Comparison of ENCODE assay signal across 1 cellular context in the genomic region with DNA sequence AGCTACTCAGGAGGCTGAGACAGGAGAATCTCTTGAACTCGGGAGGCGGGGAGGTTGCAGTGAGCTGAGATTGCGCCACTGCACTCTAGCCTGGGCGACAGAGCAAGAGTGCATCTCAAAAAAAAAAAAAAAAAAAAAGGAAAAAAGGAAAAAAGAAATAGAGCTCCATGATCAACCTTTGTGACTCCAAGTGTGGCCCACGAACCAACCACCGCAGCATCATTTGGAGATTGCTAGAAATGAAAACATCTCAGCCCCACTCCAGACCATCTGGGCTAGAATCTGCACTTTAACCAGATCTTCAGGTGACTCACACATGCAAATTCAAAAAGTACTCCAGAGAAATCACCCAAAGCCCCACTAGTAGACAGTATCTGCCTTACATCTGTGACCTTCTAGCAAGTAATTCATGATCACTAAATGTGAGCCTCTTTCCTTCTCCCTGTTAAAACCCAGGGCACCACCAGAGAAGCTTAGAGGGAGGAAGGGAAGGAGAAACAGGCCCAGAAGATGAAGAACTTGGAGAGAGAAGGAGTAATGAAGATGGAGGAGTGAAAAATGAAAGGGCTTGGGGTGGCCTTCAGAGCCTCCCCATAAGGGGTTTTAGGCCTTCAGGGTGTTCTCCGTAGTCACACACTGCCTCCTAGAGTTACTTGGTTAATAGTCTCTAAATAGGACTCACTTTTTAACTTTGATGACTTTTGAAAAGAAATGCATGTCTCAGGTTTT.
TF ChIP-seq lines count a peak whose summit lies in the region.

No MANE protein-coding gene starts in this region.

TF ChIP-seq in K562, 482 proteins besides CTCF, POLR2A, EP300 and RAD21 (continued from another document and continues in another):
- TF ChIP-seq, protein P1, sequence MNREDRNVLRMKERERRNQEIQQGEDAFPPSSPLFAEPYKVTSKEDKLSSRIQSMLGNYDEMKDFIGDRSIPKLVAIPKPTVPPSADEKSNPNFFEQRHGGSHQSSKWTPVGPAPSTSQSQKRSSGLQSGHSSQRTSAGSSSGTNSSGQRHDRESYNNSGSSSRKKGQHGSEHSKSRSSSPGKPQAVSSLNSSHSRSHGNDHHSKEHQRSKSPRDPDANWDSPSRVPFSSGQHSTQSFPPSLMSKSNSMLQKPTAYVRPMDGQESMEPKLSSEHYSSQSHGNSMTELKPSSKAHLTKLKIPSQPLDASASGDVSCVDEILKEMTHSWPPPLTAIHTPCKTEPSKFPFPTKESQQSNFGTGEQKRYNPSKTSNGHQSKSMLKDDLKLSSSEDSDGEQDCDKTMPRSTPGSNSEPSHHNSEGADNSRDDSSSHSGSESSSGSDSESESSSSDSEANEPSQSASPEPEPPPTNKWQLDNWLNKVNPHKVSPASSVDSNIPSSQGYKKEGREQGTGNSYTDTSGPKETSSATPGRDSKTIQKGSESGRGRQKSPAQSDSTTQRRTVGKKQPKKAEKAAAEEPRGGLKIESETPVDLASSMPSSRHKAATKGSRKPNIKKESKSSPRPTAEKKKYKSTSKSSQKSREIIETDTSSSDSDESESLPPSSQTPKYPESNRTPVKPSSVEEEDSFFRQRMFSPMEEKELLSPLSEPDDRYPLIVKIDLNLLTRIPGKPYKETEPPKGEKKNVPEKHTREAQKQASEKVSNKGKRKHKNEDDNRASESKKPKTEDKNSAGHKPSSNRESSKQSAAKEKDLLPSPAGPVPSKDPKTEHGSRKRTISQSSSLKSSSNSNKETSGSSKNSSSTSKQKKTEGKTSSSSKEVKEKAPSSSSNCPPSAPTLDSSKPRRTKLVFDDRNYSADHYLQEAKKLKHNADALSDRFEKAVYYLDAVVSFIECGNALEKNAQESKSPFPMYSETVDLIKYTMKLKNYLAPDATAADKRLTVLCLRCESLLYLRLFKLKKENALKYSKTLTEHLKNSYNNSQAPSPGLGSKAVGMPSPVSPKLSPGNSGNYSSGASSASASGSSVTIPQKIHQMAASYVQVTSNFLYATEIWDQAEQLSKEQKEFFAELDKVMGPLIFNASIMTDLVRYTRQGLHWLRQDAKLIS (CRISPR knock-in tag; IDR thresholded peaks at IDR 0.05) = 0 out of 2 replicates have a peak, but pooled peaks have one; percentile 54
- TF ChIP-seq STAT5A (IDR thresholded peaks at IDR 0.05; ENCODE audit: borderline replicate concordance, low read length) (no peak), ZNF134 (CRISPR knock-in tag; conservative IDR thresholded peaks at IDR 0.05) (no peak), ZNF140 (CRISPR knock-in tag; IDR thresholded peaks at IDR 0.05) (no peak), NFATC3 (IDR thresholded peaks at IDR 0.05) (no peak), RBM14 (IDR thresholded peaks at IDR 0.05; ENCODE audit: borderline replicate concordance, insufficient read depth, low read depth, low read length) (no peak), ZNF197 (CRISPR knock-in tag; IDR thresholded peaks at IDR 0.05; ENCODE audit: low read depth) (no peak), ETV6 (IDR thresholded peaks at IDR 0.05; ENCODE audit: borderline replicate concordance in 1 of 2, low read depth in 2 of 2, low read length in 1 of 2) (no peak), ETV6 (CRISPR knock-in tag; IDR thresholded peaks at IDR 0.05; ENCODE audit: borderline replicate concordance) (no peak), GABPB2 (CRISPR knock-in tag; conservative IDR thresholded peaks at IDR 0.05) (no peak), NFYB (IDR thresholded peaks at IDR 0.05; ENCODE audit: extremely low read depth, insufficient read length) (no peak), MCM5 (IDR thresholded peaks at IDR 0.05; ENCODE audit: low read depth) (no peak), SRF (CRISPR knock-in tag; IDR thresholded peaks at IDR 0.05) (peak in 1 of 2 experiments; percentile 65; a peak in 2 of 4 replicates), FOSL1 (tag; conservative IDR thresholded peaks at IDR 0.05) (0 out of 2 replicates have a peak, but pooled peaks have one; percentile 35), YY1 (IDR thresholded peaks at IDR 0.05; ENCODE audit: borderline replicate concordance in 1 of 3, control insufficient read depth in 1 of 3, extremely low read depth in 1 of 3, insufficient read depth in 3 of 3, insufficient read length in 1 of 3, insufficient replicate concordance in 2 of 3, low read depth in 1 of 3, low read length in 2 of 3) (peak in 1 of 3 experiments; percentile 9), GTF2A2 (tag; IDR thresholded peaks at IDR 0.05) (no peak), CC2D1A (IDR thresholded peaks at IDR 0.05) (peak; percentile 76), ZNF324 (CRISPR knock-in tag; IDR thresholded peaks at IDR 0.05) (no peak), SRSF1 (IDR thresholded peaks at IDR 0.05; ENCODE audit: low read depth, low read length) (no peak), FOXJ2 (tag; IDR thresholded peaks at IDR 0.05) (no peak), FOS (IDR thresholded peaks at IDR 0.05; ENCODE audit: extremely low read depth, insufficient read length) (no peak), ZNF830 (CRISPR knock-in tag; IDR thresholded peaks at IDR 0.05) (no peak), SIN3B (IDR thresholded peaks at IDR 0.05; ENCODE audit: low read depth) (no peak), SRSF7 (optimal IDR thresholded peaks at IDR 0.05; ENCODE audit: low read depth, low read length) (no peak), CHD4 (IDR thresholded peaks at IDR 0.05; ENCODE audit: insufficient read depth, insufficient replicate concordance, low read depth, low read length, poor library complexity, severe bottlenecking) (no peak), ATF7 (IDR thresholded peaks at IDR 0.05) (0 out of 2 replicates have a peak, but pooled peaks have one; percentile 8), SPI1 (IDR thresholded peaks at IDR 0.05; ENCODE audit: borderline replicate concordance, low read depth, low read length) (no peak), CBFA2T2 (conservative IDR thresholded peaks at IDR 0.05) (no peak), PTRF (tag; IDR thresholded peaks at IDR 0.05) (no peak), ARID2 (IDR thresholded peaks at IDR 0.05) (peak; percentile 51; the same call in 1 of the 2 replicates), JUNB (CRISPR knock-in tag; conservative IDR thresholded peaks at IDR 0.05) (no peak), ZBTB1 (CRISPR knock-in tag; IDR thresholded peaks at IDR 0.05; ENCODE audit: borderline replicate concordance, low read depth) (no peak), ETV5 (CRISPR knock-in tag; IDR thresholded peaks at IDR 0.05; ENCODE audit: low read depth) (no peak), MYC (IDR thresholded peaks at IDR 0.05; ENCODE audit: low read depth, low read length) (no peak), MYC (CRISPR knock-in tag; IDR thresholded peaks at IDR 0.05; ENCODE audit: borderline replicate concordance, low read depth) (no peak), ELF4 (CRISPR knock-in tag; IDR thresholded peaks at IDR 0.05) (no peak), CHCHD3 (CRISPR knock-in tag; IDR thresholded peaks at IDR 0.05) (no peak), SREBF1 (IDR thresholded peaks at IDR 0.05; ENCODE audit: borderline replicate concordance, low read depth, low read length) (no peak), ADNP (tag; IDR thresholded peaks at IDR 0.05) (no peak), ZNF785 (CRISPR knock-in tag; IDR thresholded peaks at IDR 0.05) (no peak), CTBP1 (IDR thresholded peaks at IDR 0.05; ENCODE audit: borderline replicate concordance) (peak; percentile 28; the same call in 1 of the 2 replicates)
- TF ChIP-seq, protein P2, sequence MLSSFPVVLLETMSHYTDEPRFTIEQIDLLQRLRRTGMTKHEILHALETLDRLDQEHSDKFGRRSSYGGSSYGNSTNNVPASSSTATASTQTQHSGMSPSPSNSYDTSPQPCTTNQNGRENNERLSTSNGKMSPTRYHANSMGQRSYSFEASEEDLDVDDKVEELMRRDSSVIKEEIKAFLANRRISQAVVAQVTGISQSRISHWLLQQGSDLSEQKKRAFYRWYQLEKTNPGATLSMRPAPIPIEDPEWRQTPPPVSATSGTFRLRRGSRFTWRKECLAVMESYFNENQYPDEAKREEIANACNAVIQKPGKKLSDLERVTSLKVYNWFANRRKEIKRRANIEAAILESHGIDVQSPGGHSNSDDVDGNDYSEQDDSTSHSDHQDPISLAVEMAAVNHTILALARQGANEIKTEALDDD (IDR thresholded peaks at IDR 0.05) = no peak
- TF ChIP-seq, protein P3, sequence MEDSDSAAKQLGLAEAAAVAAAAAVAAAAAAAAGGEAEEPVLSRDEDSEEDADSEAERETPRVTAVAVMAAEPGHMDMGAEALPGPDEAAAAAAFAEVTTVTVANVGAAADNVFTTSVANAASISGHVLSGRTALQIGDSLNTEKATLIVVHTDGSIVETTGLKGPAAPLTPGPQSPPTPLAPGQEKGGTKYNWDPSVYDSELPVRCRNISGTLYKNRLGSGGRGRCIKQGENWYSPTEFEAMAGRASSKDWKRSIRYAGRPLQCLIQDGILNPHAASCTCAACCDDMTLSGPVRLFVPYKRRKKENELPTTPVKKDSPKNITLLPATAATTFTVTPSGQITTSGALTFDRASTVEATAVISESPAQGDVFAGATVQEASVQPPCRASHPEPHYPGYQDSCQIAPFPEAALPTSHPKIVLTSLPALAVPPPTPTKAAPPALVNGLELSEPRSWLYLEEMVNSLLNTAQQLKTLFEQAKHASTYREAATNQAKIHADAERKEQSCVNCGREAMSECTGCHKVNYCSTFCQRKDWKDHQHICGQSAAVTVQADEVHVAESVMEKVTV (CRISPR knock-in tag; IDR thresholded peaks at IDR 0.05) = peak; percentile 82
- TF ChIP-seq, protein P4, sequence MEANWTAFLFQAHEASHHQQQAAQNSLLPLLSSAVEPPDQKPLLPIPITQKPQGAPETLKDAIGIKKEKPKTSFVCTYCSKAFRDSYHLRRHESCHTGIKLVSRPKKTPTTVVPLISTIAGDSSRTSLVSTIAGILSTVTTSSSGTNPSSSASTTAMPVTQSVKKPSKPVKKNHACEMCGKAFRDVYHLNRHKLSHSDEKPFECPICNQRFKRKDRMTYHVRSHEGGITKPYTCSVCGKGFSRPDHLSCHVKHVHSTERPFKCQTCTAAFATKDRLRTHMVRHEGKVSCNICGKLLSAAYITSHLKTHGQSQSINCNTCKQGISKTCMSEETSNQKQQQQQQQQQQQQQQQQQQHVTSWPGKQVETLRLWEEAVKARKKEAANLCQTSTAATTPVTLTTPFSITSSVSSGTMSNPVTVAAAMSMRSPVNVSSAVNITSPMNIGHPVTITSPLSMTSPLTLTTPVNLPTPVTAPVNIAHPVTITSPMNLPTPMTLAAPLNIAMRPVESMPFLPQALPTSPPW (CRISPR knock-in tag; IDR thresholded peaks at IDR 0.05) = peak; percentile 49
- TF ChIP-seq, protein P5, sequence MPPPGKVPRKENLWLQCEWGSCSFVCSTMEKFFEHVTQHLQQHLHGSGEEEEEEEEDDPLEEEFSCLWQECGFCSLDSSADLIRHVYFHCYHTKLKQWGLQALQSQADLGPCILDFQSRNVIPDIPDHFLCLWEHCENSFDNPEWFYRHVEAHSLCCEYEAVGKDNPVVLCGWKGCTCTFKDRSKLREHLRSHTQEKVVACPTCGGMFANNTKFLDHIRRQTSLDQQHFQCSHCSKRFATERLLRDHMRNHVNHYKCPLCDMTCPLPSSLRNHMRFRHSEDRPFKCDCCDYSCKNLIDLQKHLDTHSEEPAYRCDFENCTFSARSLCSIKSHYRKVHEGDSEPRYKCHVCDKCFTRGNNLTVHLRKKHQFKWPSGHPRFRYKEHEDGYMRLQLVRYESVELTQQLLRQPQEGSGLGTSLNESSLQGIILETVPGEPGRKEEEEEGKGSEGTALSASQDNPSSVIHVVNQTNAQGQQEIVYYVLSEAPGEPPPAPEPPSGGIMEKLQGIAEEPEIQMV (tag; conservative IDR thresholded peaks at IDR 0.05; ENCODE audit: low read depth) = no peak
- TF ChIP-seq, protein P6, sequence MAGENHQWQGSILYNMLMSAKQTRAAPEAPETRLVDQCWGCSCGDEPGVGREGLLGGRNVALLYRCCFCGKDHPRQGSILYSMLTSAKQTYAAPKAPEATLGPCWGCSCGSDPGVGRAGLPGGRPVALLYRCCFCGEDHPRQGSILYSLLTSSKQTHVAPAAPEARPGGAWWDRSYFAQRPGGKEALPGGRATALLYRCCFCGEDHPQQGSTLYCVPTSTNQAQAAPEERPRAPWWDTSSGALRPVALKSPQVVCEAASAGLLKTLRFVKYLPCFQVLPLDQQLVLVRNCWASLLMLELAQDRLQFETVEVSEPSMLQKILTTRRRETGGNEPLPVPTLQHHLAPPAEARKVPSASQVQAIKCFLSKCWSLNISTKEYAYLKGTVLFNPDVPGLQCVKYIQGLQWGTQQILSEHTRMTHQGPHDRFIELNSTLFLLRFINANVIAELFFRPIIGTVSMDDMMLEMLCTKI (IDR thresholded peaks at IDR 0.05; ENCODE audit: partially characterized antibody) = no peak
- TF ChIP-seq, protein P7, sequence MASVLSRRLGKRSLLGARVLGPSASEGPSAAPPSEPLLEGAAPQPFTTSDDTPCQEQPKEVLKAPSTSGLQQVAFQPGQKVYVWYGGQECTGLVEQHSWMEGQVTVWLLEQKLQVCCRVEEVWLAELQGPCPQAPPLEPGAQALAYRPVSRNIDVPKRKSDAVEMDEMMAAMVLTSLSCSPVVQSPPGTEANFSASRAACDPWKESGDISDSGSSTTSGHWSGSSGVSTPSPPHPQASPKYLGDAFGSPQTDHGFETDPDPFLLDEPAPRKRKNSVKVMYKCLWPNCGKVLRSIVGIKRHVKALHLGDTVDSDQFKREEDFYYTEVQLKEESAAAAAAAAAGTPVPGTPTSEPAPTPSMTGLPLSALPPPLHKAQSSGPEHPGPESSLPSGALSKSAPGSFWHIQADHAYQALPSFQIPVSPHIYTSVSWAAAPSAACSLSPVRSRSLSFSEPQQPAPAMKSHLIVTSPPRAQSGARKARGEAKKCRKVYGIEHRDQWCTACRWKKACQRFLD (CRISPR knock-in tag; IDR thresholded peaks at IDR 0.05) = no peak
- TF ChIP-seq, protein P8, sequence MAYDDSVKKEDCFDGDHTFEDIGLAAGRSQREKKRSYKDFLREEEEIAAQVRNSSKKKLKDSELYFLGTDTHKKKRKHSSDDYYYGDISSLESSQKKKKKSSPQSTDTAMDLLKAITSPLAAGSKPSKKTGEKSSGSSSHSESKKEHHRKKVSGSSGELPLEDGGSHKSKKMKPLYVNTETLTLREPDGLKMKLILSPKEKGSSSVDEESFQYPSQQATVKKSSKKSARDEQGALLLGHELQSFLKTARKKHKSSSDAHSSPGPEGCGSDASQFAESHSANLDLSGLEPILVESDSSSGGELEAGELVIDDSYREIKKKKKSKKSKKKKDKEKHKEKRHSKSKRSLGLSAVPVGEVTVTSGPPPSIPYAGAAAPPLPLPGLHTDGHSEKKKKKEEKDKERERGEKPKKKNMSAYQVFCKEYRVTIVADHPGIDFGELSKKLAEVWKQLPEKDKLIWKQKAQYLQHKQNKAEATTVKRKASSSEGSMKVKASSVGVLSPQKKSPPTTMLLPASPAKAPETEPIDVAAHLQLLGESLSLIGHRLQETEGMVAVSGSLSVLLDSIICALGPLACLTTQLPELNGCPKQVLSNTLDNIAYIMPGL (CRISPR knock-in tag; IDR thresholded peaks at IDR 0.05) = no peak
- TF ChIP-seq, protein P9, sequence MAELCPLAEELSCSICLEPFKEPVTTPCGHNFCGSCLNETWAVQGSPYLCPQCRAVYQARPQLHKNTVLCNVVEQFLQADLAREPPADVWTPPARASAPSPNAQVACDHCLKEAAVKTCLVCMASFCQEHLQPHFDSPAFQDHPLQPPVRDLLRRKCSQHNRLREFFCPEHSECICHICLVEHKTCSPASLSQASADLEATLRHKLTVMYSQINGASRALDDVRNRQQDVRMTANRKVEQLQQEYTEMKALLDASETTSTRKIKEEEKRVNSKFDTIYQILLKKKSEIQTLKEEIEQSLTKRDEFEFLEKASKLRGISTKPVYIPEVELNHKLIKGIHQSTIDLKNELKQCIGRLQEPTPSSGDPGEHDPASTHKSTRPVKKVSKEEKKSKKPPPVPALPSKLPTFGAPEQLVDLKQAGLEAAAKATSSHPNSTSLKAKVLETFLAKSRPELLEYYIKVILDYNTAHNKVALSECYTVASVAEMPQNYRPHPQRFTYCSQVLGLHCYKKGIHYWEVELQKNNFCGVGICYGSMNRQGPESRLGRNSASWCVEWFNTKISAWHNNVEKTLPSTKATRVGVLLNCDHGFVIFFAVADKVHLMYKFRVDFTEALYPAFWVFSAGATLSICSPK (IDR thresholded peaks at IDR 0.05; ENCODE audit: borderline replicate concordance) = no peak
